ENCODE assay signal across 30 cellular contexts in the genomic region with DNA sequence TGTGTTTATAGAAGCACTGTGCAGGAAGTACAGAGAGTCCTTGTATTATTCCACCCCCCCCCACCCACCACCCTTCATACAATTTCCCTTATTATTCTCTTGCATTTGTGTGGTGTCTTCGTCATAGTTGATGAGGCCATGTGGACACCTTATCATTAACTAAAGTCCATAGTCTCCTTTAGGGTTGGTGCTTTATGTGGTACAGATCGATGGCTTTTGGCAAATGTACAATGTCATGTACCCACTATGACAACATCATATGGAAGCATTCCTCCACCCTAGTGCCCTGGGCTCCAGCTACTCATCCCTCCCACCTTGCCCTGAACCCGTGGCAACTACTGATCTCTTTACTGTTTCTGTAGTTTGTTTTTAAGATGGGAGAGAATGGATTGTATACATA.
"Had no signal": no experiment of that assay in that cellular context is flagged by ENCODE, and none has a peak within 500 bp of the region (broad histone marks: within the 10 kb centered on the region; RNA-seq: fewer than 3 reads in every experiment).

No MANE protein-coding gene starts in this region.

- FAIRE-seq: astrocyte, colon, endometrium, frontal cortex had no signal

- DNase-seq: activated CD4-positive, alpha-beta memory T cell treated with anti-CD3 and anti-CD28 coated beads, Interleukin-2, amount 10 ng/mL, durations not matched to agents 7 days and 5 days; activated CD4-positive, alpha-beta T cell treated with anti-CD3 and anti-CD28 coated beads for 36 hours; activated CD4-positive, alpha-beta T cell treated with anti-CD3 and anti-CD28 coated beads, Interleukin-2, amount 10 ng/mL, durations not matched to agents 7 days and 5 days; activated CD4-positive, alpha-beta T cell treated with anti-CD3 and anti-CD28 coated beads, Interleukin-2, amount 50 U/mL, for 4 hours; activated CD4-positive, CD25-positive, alpha-beta regulatory T cell; activated CD4-positive, CD25-positive, alpha-beta regulatory T cell treated with anti-CD3 and anti-CD28 coated beads, Interleukin-2, amount 50 U/mL, for 72 hours; activated CD8-positive, alpha-beta memory T cell treated with anti-CD3 and anti-CD28 coated beads, Interleukin-2, amount 50 U/mL, for 48 hours; activated gamma-delta T cell; activated naive CD4-positive, alpha-beta T cell; activated naive CD4-positive, alpha-beta T cell treated with anti-CD3 and anti-CD28 coated beads, Interleukin-2, amount 10 ng/mL, durations not matched to agents 7 days and 5 days; activated naive CD8-positive, alpha-beta T cell treated with anti-CD3 and anti-CD28 coated beads, Interleukin-2, amount 10 ng/mL, durations not matched to agents 7 days and 5 days; activated T-cell treated with anti-CD3 and anti-CD28 coated beads for 4 hours; activated T-cell treated with anti-CD3 and anti-CD28 coated beads, Interleukin-2, amount 50 U/mL, for 24 hours; activated T-cell treated with anti-CD3 and anti-CD28 coated beads, Interleukin-2, amount 50 U/mL, for 72 hours; anterior cingulate cortex; caudate nucleus; cortex of kidney; effector CD8-positive, alpha-beta T cell; foreskin fibroblast; glutamatergic neuron; T-helper 1 cell; T-helper 17 cell; T1000 had no signal

- H3K27ac Mint-ChIP-seq: activated CD4-positive, alpha-beta memory T cell treated with anti-CD3 and anti-CD28 coated beads, Interleukin-2, amount 10 ng/mL, durations not matched to agents 7 days and 5 days; activated CD4-positive, alpha-beta T cell treated with anti-CD3 and anti-CD28 coated beads for 36 hours; activated CD4-positive, alpha-beta T cell treated with anti-CD3 and anti-CD28 coated beads, Interleukin-2, amount 10 ng/mL, durations not matched to agents 7 days and 5 days; activated naive CD4-positive, alpha-beta T cell treated with anti-CD3 and anti-CD28 coated beads, Interleukin-2, amount 10 ng/mL, durations not matched to agents 7 days and 5 days; activated naive CD4-positive, alpha-beta T cell treated with anti-CD3 and anti-CD28 coated beads, Interleukin-2, amount 50 U/mL, for 72 hours; activated naive CD8-positive, alpha-beta T cell treated with anti-CD3 and anti-CD28 coated beads, Interleukin-2, amount 10 ng/mL, durations not matched to agents 7 days and 5 days; activated T-cell treated with anti-CD3 and anti-CD28 coated beads, Interleukin-2, amount 50 U/mL, for 24 hours; activated T-cell treated with anti-CD3 and anti-CD28 coated beads, Interleukin-2, amount 50 U/mL, for 72 hours; T-helper 17 cell; T-helper 2 cell treated with Interferon-gamma antibody and Interleukin-4, amounts not matched to agents 5 μg/mL and 100 μg/mL, for 36 hours had no signal

- H3K36me3 Mint-ChIP-seq: activated naive CD4-positive, alpha-beta T cell treated with anti-CD3 and anti-CD28 coated beads, Interleukin-2, amount 10 ng/mL, durations not matched to agents 7 days and 5 days; activated naive CD4-positive, alpha-beta T cell treated with anti-CD3 and anti-CD28 coated beads, Interleukin-2, amount 50 U/mL, for 72 hours; activated naive CD8-positive, alpha-beta T cell treated with anti-CD3 and anti-CD28 coated beads, Interleukin-2, amount 10 ng/mL, durations not matched to agents 7 days and 5 days had no signal

- ATAC-seq: activated CD4-positive, alpha-beta T cell treated with anti-CD3 and anti-CD28 coated beads for 36 hours; activated naive CD4-positive, alpha-beta T cell treated with anti-CD3 and anti-CD28 coated beads, Interleukin-2, amount 50 U/mL, for 72 hours; activated T-cell treated with anti-CD3 and anti-CD28 coated beads, Interleukin-2, amount 50 U/mL, for 72 hours; esophagus mucosa; T-helper 17 cell had no signal

- H3K4me3 Mint-ChIP-seq: activated CD4-positive, alpha-beta memory T cell treated with anti-CD3 and anti-CD28 coated beads, Interleukin-2, amount 10 ng/mL, durations not matched to agents 7 days and 5 days; activated CD4-positive, alpha-beta T cell treated with anti-CD3 and anti-CD28 coated beads for 36 hours; activated CD4-positive, alpha-beta T cell treated with anti-CD3 and anti-CD28 coated beads, Interleukin-2, amount 10 ng/mL, durations not matched to agents 7 days and 5 days; activated naive CD4-positive, alpha-beta T cell treated with anti-CD3 and anti-CD28 coated beads, Interleukin-2, amount 10 ng/mL, durations not matched to agents 7 days and 5 days; activated naive CD8-positive, alpha-beta T cell treated with anti-CD3 and anti-CD28 coated beads, Interleukin-2, amount 10 ng/mL, durations not matched to agents 7 days and 5 days; activated T-cell treated with anti-CD3 and anti-CD28 coated beads, Interleukin-2, amount 50 U/mL, for 24 hours; activated T-cell treated with anti-CD3 and anti-CD28 coated beads, Interleukin-2, amount 50 U/mL, for 72 hours; T-helper 17 cell; T-helper 2 cell treated with Interferon-gamma antibody and Interleukin-4, amounts not matched to agents 5 μg/mL and 100 μg/mL, for 36 hours had no signal

- H3K4me1 Mint-ChIP-seq: activated CD4-positive, alpha-beta memory T cell treated with anti-CD3 and anti-CD28 coated beads, Interleukin-2, amount 10 ng/mL, durations not matched to agents 7 days and 5 days; activated CD4-positive, alpha-beta T cell treated with anti-CD3 and anti-CD28 coated beads for 36 hours; activated CD4-positive, alpha-beta T cell treated with anti-CD3 and anti-CD28 coated beads, Interleukin-2, amount 10 ng/mL, durations not matched to agents 7 days and 5 days; activated naive CD4-positive, alpha-beta T cell treated with anti-CD3 and anti-CD28 coated beads, Interleukin-2, amount 10 ng/mL, durations not matched to agents 7 days and 5 days; activated naive CD8-positive, alpha-beta T cell treated with anti-CD3 and anti-CD28 coated beads, Interleukin-2, amount 10 ng/mL, durations not matched to agents 7 days and 5 days had no signal

- H3K27me3 Mint-ChIP-seq: activated CD4-positive, alpha-beta T cell treated with anti-CD3 and anti-CD28 coated beads, Interleukin-2, amount 10 ng/mL, durations not matched to agents 7 days and 5 days had no signal

- H3K9me3 Mint-ChIP-seq: activated CD4-positive, alpha-beta memory T cell treated with anti-CD3 and anti-CD28 coated beads, Interleukin-2, amount 10 ng/mL, durations not matched to agents 7 days and 5 days; activated CD4-positive, alpha-beta T cell treated with anti-CD3 and anti-CD28 coated beads, Interleukin-2, amount 10 ng/mL, durations not matched to agents 7 days and 5 days; activated naive CD4-positive, alpha-beta T cell treated with anti-CD3 and anti-CD28 coated beads, Interleukin-2, amount 10 ng/mL, durations not matched to agents 7 days and 5 days; activated naive CD8-positive, alpha-beta T cell treated with anti-CD3 and anti-CD28 coated beads, Interleukin-2, amount 10 ng/mL, durations not matched to agents 7 days and 5 days; activated T-cell treated with anti-CD3 and anti-CD28 coated beads, Interleukin-2, amount 50 U/mL, for 24 hours; T-helper 2 cell treated with Interferon-gamma antibody and Interleukin-4, amounts not matched to agents 5 μg/mL and 100 μg/mL, for 36 hours had no signal
